In the genomic region with DNA sequence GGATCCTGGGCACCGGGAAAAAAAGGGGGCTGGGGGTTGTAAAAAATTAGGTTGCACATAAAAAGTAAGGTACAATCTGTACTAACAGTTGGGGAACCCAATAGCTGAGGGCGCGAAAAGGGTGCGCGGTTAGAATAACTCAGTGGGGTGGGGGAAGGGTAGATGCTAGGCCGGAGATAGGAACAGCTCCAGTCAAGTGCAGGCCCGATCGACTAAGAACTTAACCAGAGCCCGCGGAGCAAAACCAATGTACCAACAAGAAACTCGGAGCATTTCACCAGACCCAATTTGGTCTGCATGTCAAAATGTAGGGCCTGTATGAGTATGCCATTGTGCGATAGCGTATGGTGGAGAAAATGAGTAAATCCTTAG, we compare ENCODE assay signal across 8 cellular contexts. TPM values are rescaled to one million over a fixed set of nuclear protein-coding genes. Genes with fewer than 3 reads are reported as not detected.
DNase-seq lines count a peak whose midpoint lies in the region; ATAC-seq and TF ChIP-seq lines count a peak whose summit lies in the region.

No MANE protein-coding gene starts in this region.

- H3K36me3 ChIP-seq in esophagus muscularis mucosa (peaks cover 0 to 14% (median 8%) of the 10 kb centered on the region in 4 donors), testis (ENCODE audit: low read depth, missing control alignments) (no peaks in the 10 kb centered on the region)
- peaks cover 0 to 30% (median 6%) of the 10 kb centered on the region in 3 experiments for H3K36me3 ChIP-seq in naive thymus-derived CD4-positive, alpha-beta T cell (ENCODE audit: control insufficient read depth in 2 of 3, insufficient read depth in 3 of 3, low read length in 3 of 3)

- H3K27me3 ChIP-seq in esophagus muscularis mucosa = no peaks in the 10 kb centered on the region
- H3K27me3 ChIP-seq in naive thymus-derived CD4-positive, alpha-beta T cell (ENCODE audit: control insufficient read depth in 2 of 2, insufficient read depth in 2 of 2, low read length in 2 of 2) = no peaks in the 10 kb centered on the region
- H3K27me3 ChIP-seq in testis = no peaks in the 10 kb centered on the region

- H3K9me3 Mint-ChIP-seq in naive thymus-derived CD4-positive, alpha-beta T cell = peaks cover 0 to 8% (median 0%) of the 10 kb centered on the region in 11 donors

- ATAC-seq in naive thymus-derived CD4-positive, alpha-beta T cell = no peak
- ATAC-seq in HG02885 (IDR thresholded peaks at IDR 0.05; ENCODE audit: poor library complexity, unreplicated experiment) = no peak

- no peak for TF ChIP-seq EP300 in esophagus muscularis mucosa (IDR thresholded peaks at IDR 0.05)

- H3K27me3 Mint-ChIP-seq in naive thymus-derived CD4-positive, alpha-beta T cell = peaks cover 0 to 3% (median 0%) of the 10 kb centered on the region in 5 donors

- H3K4me3 Mint-ChIP-seq in naive thymus-derived CD4-positive, alpha-beta T cell = peak overlapping the region; percentile 91 to 100 (median 97)

- H3K27ac ChIP-seq in esophagus muscularis mucosa (replicated peaks in 1 of 4) (peak overlapping the region; percentile 99 to 100 (median 100)), testis (peak overlapping the region; percentile 100)
- H3K27ac ChIP-seq in naive thymus-derived CD4-positive, alpha-beta T cell (ENCODE audit: low read depth, low read length) = peak overlapping the region; percentile 98

- POLR2A ChIA-PET in naive thymus-derived CD4-positive, alpha-beta T cell (lab: Charles Lee) = interaction anchor here (0.7 to 3.5 kb wide), 12 partner anchors 12 to 1083 kb away, joined by 3 to 33 read pairs (median 6); partner anchors contain the start of genes HELQ, HNRNPDL and MRPS18C

- intact Hi-C loops in esophagus muscularis mucosa (cut with DNase I) = loop anchor here (5.0 kb wide), 3 partner anchors 90 to 640 kb away; partner anchors contain the start of gene LIN54
- intact Hi-C loops in naive thymus-derived CD4-positive, alpha-beta T cell (cut with micrococcal nuclease) = loop anchor here (2.0 to 10.0 kb wide), 7 partner anchors 16 to 972 kb away; partner anchors contain the start of gene RASGEF1B (in 1 of the 2)
- intact Hi-C loops in testis (cut with DNase I; ENCODE audit: low total_unique reads) = loop anchor here (5.0 to 10.0 kb wide), 2 partner anchors 60 to 422 kb away; partner anchors contain the start of genes ENOPH1, HNRNPDL and SCD5

- H3K4me3 ChIP-seq in esophagus muscularis mucosa (peak overlapping the region; percentile 84 to 96 (median 94)), testis (peak overlapping the region; percentile 98 to 99)
- H3K4me3 ChIP-seq in naive thymus-derived CD4-positive, alpha-beta T cell (ENCODE audit: low read length) = peak overlapping the region; percentile 94

- peak overlapping the region; percentile 95 to 100 (median 99) for H3K27ac Mint-ChIP-seq in naive thymus-derived CD4-positive, alpha-beta T cell

- WGBS in esophagus muscularis mucosa = 2% methylated on average over 13 of the region's 13 CpGs
- WGBS in testis, 2 donors = 0 to 1% methylated on average over 13 of the region's 13 CpGs

- TF ChIP-seq POLR2A in esophagus muscularis mucosa (IDR thresholded peaks at IDR 0.05; ENCODE audit: low read depth) = no peak
- no peak for TF ChIP-seq POLR2A in testis (IDR thresholded peaks at IDR 0.05)

- TF ChIP-seq CTCF in esophagus muscularis mucosa (IDR thresholded peaks at IDR 0.05) = no peak
- no peak for TF ChIP-seq CTCF in testis (IDR thresholded peaks at IDR 0.05)

- H3K36me3 Mint-ChIP-seq in naive thymus-derived CD4-positive, alpha-beta T cell = peaks cover 5 to 39% (median 21%) of the 10 kb centered on the region in 5 donors

- H3K4me1 Mint-ChIP-seq in naive thymus-derived CD4-positive, alpha-beta T cell = peaks cover 42 to 71% (median 57%) of the 10 kb centered on the region in 7 donors

- CTCF ChIA-PET in naive thymus-derived CD4-positive, alpha-beta T cell (lab: Charles Lee) = interaction anchor here (1.0 to 2.4 kb wide), 3 partner anchors 12 to 57 kb away, joined by 4 to 18 read pairs (median 8); partner anchors contain the start of gene HNRNPDL

- H3K4me1 ChIP-seq in esophagus muscularis mucosa (peaks cover 40 to 70% (median 68%) of the 10 kb centered on the region in 4 donors), testis (peaks cover 29% of the 10 kb centered on the region)
- peaks cover 44 to 46% of the 10 kb centered on the region in 2 donors for H3K4me1 ChIP-seq in naive thymus-derived CD4-positive, alpha-beta T cell (ENCODE audit: control insufficient read depth in 2 of 2, insufficient read depth in 2 of 2, low read length in 2 of 2)

- DNase-seq in NCI-H1436 (lab: John Stamatoyannopoulos, UW) (peak; percentile 29), NCI-H1436 treated with DMSO at 0.1 percent for 48 hours (lab: John Stamatoyannopoulos, UW) (no peak), NCI-H2029 (lab: John Stamatoyannopoulos, UW) (peak; percentile 24), esophagus muscularis mucosa (ENCODE audit: extremely low spot score) (no peak), testis (peak; percentile 73)
- peak; percentile 4 to 11 for DNase-seq in activated CD8-positive, alpha-beta memory T cell treated with anti-CD3 and anti-CD28 coated beads for 4 hours (ENCODE audit: low read depth in 2 of 2)
- DNase-seq in naive thymus-derived CD4-positive, alpha-beta T cell = peak in 7 of 9 donors; percentile 30 to 55 (median 34)

- no peaks in the 10 kb centered on the region for H3K9me3 ChIP-seq in esophagus muscularis mucosa
- H3K9me3 ChIP-seq in naive thymus-derived CD4-positive, alpha-beta T cell (ENCODE audit: control insufficient read depth in 2 of 3, low read length in 3 of 3) = no peaks in the 10 kb centered on the region
- no peaks in the 10 kb centered on the region for H3K9me3 ChIP-seq in testis

RNA-seq across cellular contexts. Expression of gene HNRNPD, which starts 1.3 kb away (rescaled TPM):
- 10 to 100 TPM; 53.9 to 85.6 (median 69.0) TPM for total RNA-seq in esophagus muscularis mucosa
- 100 to 1,000 TPM; 200 to 355 (median 238) TPM for total RNA-seq in naive thymus-derived CD4-positive, alpha-beta T cell
- 100 to 1,000 TPM; 249 to 315 TPM for polyA plus RNA-seq in naive thymus-derived CD4-positive, alpha-beta T cell
- 100 to 1,000 TPM; 114 to 118 TPM for total RNA-seq in testis
- polyA plus RNA-seq in testis (ENCODE audit: insufficient read depth, low read depth, low replicate concordance) = 221 TPM

RNA-seq across cellular contexts. Expression of gene HNRNPDL, which starts 57.8 kb away (rescaled TPM):
- total RNA-seq in esophagus muscularis mucosa (100 to 1,000 TPM; 135 to 227 (median 154) TPM), testis (100 to 1,000 TPM; 203 to 218 TPM)
- 100 to 1,000 TPM; 297 to 440 (median 423) TPM for total RNA-seq in naive thymus-derived CD4-positive, alpha-beta T cell
- 100 to 1,000 TPM; 255 to 283 TPM for polyA plus RNA-seq in naive thymus-derived CD4-positive, alpha-beta T cell
- polyA plus RNA-seq in testis (ENCODE audit: insufficient read depth, low read depth, low replicate concordance) = 226 TPM

RNA-seq across cellular contexts. Expression of gene ENOPH1, which starts 57.9 kb away (rescaled TPM):
- total RNA-seq in esophagus muscularis mucosa (10 to 100 TPM; 17.4 to 26.4 (median 22.4) TPM), testis (10 to 100 TPM; 13.9 to 20.8 TPM)
- total RNA-seq in naive thymus-derived CD4-positive, alpha-beta T cell = 10 to 100 TPM; 16.3 to 36.5 (median 24.3) TPM
- polyA plus RNA-seq in naive thymus-derived CD4-positive, alpha-beta T cell = 10 to 100 TPM; 45.3 to 45.6 TPM
- polyA plus RNA-seq in testis (ENCODE audit: insufficient read depth, low read depth, low replicate concordance) = 19.9 TPM

Comparison
In these comparisons a context has a peak if more than half of its experiments do, and no peak if none do; other contexts are left out.
1. DNase-seq: peak in NCI-H1436 (single experiment), NCI-H2029 (single experiment), activated CD8-positive, alpha-beta memory T cell treated with anti-CD3 and anti-CD28 coated beads for 4 hours (2 of 2), naive thymus-derived CD4-positive, alpha-beta T cell (7 of 9) and testis (single experiment); none in NCI-H1436 treated with DMSO at 0.1 percent for 48 hours (single experiment) and esophagus muscularis mucosa (single experiment).
2. Peak in every context shown above with its lines, with median percentiles within 50 percentile points of each other: H3K27ac ChIP-seq and H3K4me3 ChIP-seq.